In the genomic region with DNA sequence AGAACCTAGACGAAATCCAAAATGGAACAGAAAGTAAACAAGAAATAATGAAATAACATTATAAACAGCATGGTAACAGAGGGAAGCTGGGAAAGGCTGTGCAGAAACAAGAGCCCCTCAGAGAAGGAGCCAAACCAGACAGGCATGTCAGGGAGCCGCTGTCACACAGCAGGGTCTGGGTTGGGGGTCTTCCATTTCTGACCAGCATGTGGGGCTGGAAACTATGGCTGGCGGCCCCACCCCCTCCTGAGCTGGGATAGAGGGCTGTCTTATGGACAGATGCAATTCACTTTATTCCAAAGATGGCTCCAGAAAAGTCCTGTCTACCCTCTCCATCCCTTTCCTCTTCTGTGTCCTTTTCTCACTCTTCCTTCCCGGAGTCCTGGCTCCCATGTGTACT, we compare ENCODE assay signal across 10 cellular contexts. TPM values are rescaled to one million over a fixed set of nuclear protein-coding genes. Genes with fewer than 3 reads are reported as not detected.
A peak's percentile ranks its signal among the peaks of the same experiment; 100 is the strongest.
DNase-seq lines count a peak whose midpoint lies in the region; ATAC-seq, FAIRE-seq and TF ChIP-seq lines count a peak whose summit lies in the region.
"Had no signal": no experiment of that assay in that cellular context is flagged by ENCODE, and none has a peak within 500 bp of the region (broad histone marks: within the 10 kb centered on the region; RNA-seq: fewer than 3 reads in every experiment).

No MANE protein-coding gene starts in this region.

- no peak overlapping the region for H3K4me3 ChIP-seq in BLaER1
- no peak overlapping the region for H3K4me3 ChIP-seq in coronary artery
- H3K4me3 ChIP-seq in kidney (ENCODE audit: low read length in 2 of 2): no peak overlapping the region

- H3K27ac ChIP-seq in BLaER1 (no peak overlapping the region), coronary artery (no peak overlapping the region), kidney (ENCODE audit: low read depth in 2 of 2, low read length in 2 of 2) (no peak overlapping the region)

- H3K36me3 ChIP-seq in BLaER1 (peaks cover 45% of the 10 kb centered on the region), kidney (ENCODE audit: control insufficient read depth in 1 of 2, insufficient read depth in 2 of 2, low read length in 2 of 2) (peaks cover 10 to 40% of the 10 kb centered on the region in 2 donors)

- no peak for TF ChIP-seq CTCF in mesothelial cell of epicardium (IDR thresholded peaks at IDR 0.05; ENCODE audit: unreplicated experiment)
- TF ChIP-seq CTCF in coronary artery (IDR thresholded peaks at IDR 0.05): no peak
- TF ChIP-seq CTCF in kidney (IDR thresholded peaks at IDR 0.05; ENCODE audit: borderline replicate concordance, extremely low read depth, insufficient read depth): no peak

- ATAC-seq in GM21381 (IDR thresholded peaks at IDR 0.05; ENCODE audit: unreplicated experiment) (peak; percentile 11), HG02973 (IDR thresholded peaks at IDR 0.05; ENCODE audit: unreplicated experiment) (no peak)

- no peak for FAIRE-seq in kidney (lab: Jason Lieb, UNC)

- H3K27me3 Mint-ChIP-seq in activated CD4-positive, alpha-beta memory T cell treated with anti-CD3 and anti-CD28 coated beads, Interleukin-2, amount 10 ng/mL, durations not matched to agents 7 days and 5 days: no peaks in the 10 kb centered on the region
- H3K27me3 Mint-ChIP-seq in mesothelial cell of epicardium (ENCODE audit: low read depth): no peaks in the 10 kb centered on the region

- peaks cover 44% of the 10 kb centered on the region for H4K20me1 ChIP-seq in BLaER1

- no peaks in the 10 kb centered on the region for H3K9me3 Mint-ChIP-seq in activated CD4-positive, alpha-beta memory T cell treated with anti-CD3 and anti-CD28 coated beads, Interleukin-2, amount 10 ng/mL, durations not matched to agents 7 days and 5 days
- H3K9me3 Mint-ChIP-seq in mesothelial cell of epicardium: no peaks in the 10 kb centered on the region

- H3K4me1 Mint-ChIP-seq in activated CD4-positive, alpha-beta memory T cell treated with anti-CD3 and anti-CD28 coated beads, Interleukin-2, amount 10 ng/mL, durations not matched to agents 7 days and 5 days: peaks cover 60% of the 10 kb centered on the region
- peaks cover 4% of the 10 kb centered on the region for H3K4me1 Mint-ChIP-seq in mesothelial cell of epicardium

- peak overlapping the region; percentile 81 for H3K4me2 ChIP-seq in BLaER1

- peaks cover 57% of the 10 kb centered on the region for H3K4me1 ChIP-seq in BLaER1
- no peaks in the 10 kb centered on the region for H3K4me1 ChIP-seq in kidney (ENCODE audit: control insufficient read depth in 1 of 2, insufficient read depth in 1 of 2, low read depth in 1 of 2, low read length in 2 of 2)

- H3K9me3 ChIP-seq in BLaER1 (no peaks in the 10 kb centered on the region), kidney (ENCODE audit: control insufficient read depth in 1 of 2, low read length in 2 of 2) (no peaks in the 10 kb centered on the region)

- intact Hi-C loops in kidney (cut with DNase I): no loop called here

- no peak overlapping the region for H3K9ac ChIP-seq in BLaER1
- no peak overlapping the region for H3K9ac ChIP-seq in kidney (ENCODE audit: low read length in 2 of 2)

- POLR2A ChIA-PET in activated CD4-positive, alpha-beta memory T cell treated with anti-CD3 and anti-CD28 coated beads, Interleukin-2, amount 10 ng/mL, durations not matched to agents 7 days and 5 days (lab: Charles Lee): interaction anchor here (0.6 to 2.9 kb wide), 13 partner anchors 14 to 345 kb away, joined by 3 to 14 read pairs (median 4); partner anchors contain the start of genes C6orf89, MTCH1 and PI16

- peak overlapping the region; percentile 68 for H3K4me3 Mint-ChIP-seq in activated CD4-positive, alpha-beta memory T cell treated with anti-CD3 and anti-CD28 coated beads, Interleukin-2, amount 10 ng/mL, durations not matched to agents 7 days and 5 days
- H3K4me3 Mint-ChIP-seq in mesothelial cell of epicardium: no peak overlapping the region

- peak; percentile 29 for DNase-seq in activated CD4-positive, alpha-beta memory T cell treated with anti-CD3 and anti-CD28 coated beads, Interleukin-2, amount 10 ng/mL, durations not matched to agents 7 days and 5 days
- DNase-seq in mesothelial cell of epicardium (ENCODE audit: low spot score in 2 of 2, unreplicated experiment in 2 of 2) (no peak), coronary artery (ENCODE audit: low spot score) (no peak), kidney (no peak), C1 segment of cervical spinal cord (lab: John Stamatoyannopoulos, UW) (no peak)
- DNase-seq: NCI-H2029, OCI-M1 had no signal

- H3K36me3 Mint-ChIP-seq in activated CD4-positive, alpha-beta memory T cell treated with anti-CD3 and anti-CD28 coated beads, Interleukin-2, amount 10 ng/mL, durations not matched to agents 7 days and 5 days (ENCODE audit: low read depth): peaks cover 54% of the 10 kb centered on the region
- H3K36me3 Mint-ChIP-seq in mesothelial cell of epicardium: peaks cover 20% of the 10 kb centered on the region

- H3K27me3 ChIP-seq in BLaER1: no peaks in the 10 kb centered on the region

- peak overlapping the region; percentile 90 for H3K27ac Mint-ChIP-seq in activated CD4-positive, alpha-beta memory T cell treated with anti-CD3 and anti-CD28 coated beads, Interleukin-2, amount 10 ng/mL, durations not matched to agents 7 days and 5 days
- H3K27ac Mint-ChIP-seq in mesothelial cell of epicardium: peak overlapping the region; percentile 16

- CTCF ChIA-PET in activated CD4-positive, alpha-beta memory T cell treated with anti-CD3 and anti-CD28 coated beads, Interleukin-2, amount 10 ng/mL, durations not matched to agents 7 days and 5 days (lab: Charles Lee): interaction anchor here (1.0 to 3.2 kb wide), 11 partner anchors 13 to 105 kb away, joined by 3 to 18 read pairs (median 7); partner anchors contain the start of genes C6orf89, MTCH1 and PI16

RNA-seq across cellular contexts. Expression of gene C6orf89, which starts 27.3 kb away (rescaled TPM):
- 10 to 100 TPM; 51.8 to 53.8 TPM for total RNA-seq in activated CD4-positive, alpha-beta memory T cell treated with anti-CD3 and anti-CD28 coated beads, Interleukin-2, amount 10 ng/mL, durations not matched to agents 7 days and 5 days
- 39.1 to 42.0 TPM (median 39.7 TPM) in 3 replicates for total RNA-seq in mesothelial cell of epicardium
- 72.4 TPM for total RNA-seq in kidney
- polyA plus RNA-seq in kidney (ENCODE audit: insufficient read depth, low read depth, low replicate concordance): 25.7 TPM

RNA-seq across cellular contexts. Expression of gene PPIL1, which starts 38.5 kb away (rescaled TPM):
- 10 to 100 TPM; 22.8 to 24.3 TPM for total RNA-seq in activated CD4-positive, alpha-beta memory T cell treated with anti-CD3 and anti-CD28 coated beads, Interleukin-2, amount 10 ng/mL, durations not matched to agents 7 days and 5 days
- total RNA-seq in mesothelial cell of epicardium (32.7 to 34.3 TPM (median 34.2 TPM) in 3 replicates), kidney (21.3 TPM)
- 40.1 TPM for polyA plus RNA-seq in kidney (ENCODE audit: insufficient read depth, low read depth, low replicate concordance)

RNA-seq across cellular contexts. Expression of gene PI16, which starts 41.5 kb away (rescaled TPM):
- total RNA-seq in activated CD4-positive, alpha-beta memory T cell treated with anti-CD3 and anti-CD28 coated beads, Interleukin-2, amount 10 ng/mL, durations not matched to agents 7 days and 5 days: 1 to 10 TPM; 7.3 to 8.5 TPM
- total RNA-seq in mesothelial cell of epicardium (not detected in 3 replicates), kidney (1.7 TPM)
- 3.5 TPM for polyA plus RNA-seq in kidney (ENCODE audit: insufficient read depth, low read depth, low replicate concordance)
